ENCODE assay signal across 16 cellular contexts in genomic region chr17:43871947-43872690, GRCh38. TPM values are rescaled to one million over a fixed set of nuclear protein-coding genes. Genes with fewer than 3 reads are reported as not detected.
DNase-seq lines count a peak whose midpoint lies in the region; ATAC-seq and TF ChIP-seq lines count a peak whose summit lies in the region.
"Had no signal": no experiment of that assay in that cellular context is flagged by ENCODE, and none has a peak within 500 bp of the region (broad histone marks: within the 10 kb centered on the region; RNA-seq: fewer than 3 reads in every experiment).

No MANE protein-coding gene starts in this region.

- TF ChIP-seq POLR2A in transverse colon (IDR thresholded peaks at IDR 0.05), result peak; percentile 18

- H3K27ac ChIP-seq in transverse colon, result peak overlapping the region; percentile 66 to 85 (median 75)
- H3K27ac ChIP-seq: gastroesophageal sphincter had no signal

- intact Hi-C loops in transverse colon (cut with DNase I; ENCODE audit: low total_unique reads), result loop anchor here (1.0 kb wide), 1 partner anchor 9 kb away; no protein-coding TSS in a partner anchor

- 40 to 54% methylated on average over 8 to 14 of the region's 14 CpGs for WGBS in transverse colon (ENCODE audit: low coverage in 1 of 2), 2 donors

- H3K4me1 ChIP-seq in adipocyte (ENCODE audit: control insufficient read depth, insufficient read depth, low read length), result peaks cover 7% of the 10 kb centered on the region
- peaks cover 3 to 31% (median 21%) of the 10 kb centered on the region in 4 donors for H3K4me1 ChIP-seq in transverse colon
- H3K4me1 ChIP-seq: gastroesophageal sphincter had no signal

- no peak for TF ChIP-seq CTCF in transverse colon (IDR thresholded peaks at IDR 0.05)

- H3K9ac ChIP-seq in adipocyte (ENCODE audit: low read length), result peak overlapping the region; percentile 33
- H3K9ac ChIP-seq: SK-N-SH had no signal

- no peak for TF ChIP-seq EP300 in transverse colon (IDR thresholded peaks at IDR 0.05; ENCODE audit: low read depth)

- H3K27me3 ChIP-seq in adipocyte (replicated peaks; ENCODE audit: control insufficient read depth, insufficient read depth, low read length) (peaks cover 24% of the 10 kb centered on the region), transverse colon (peaks cover 1% of the 10 kb centered on the region)
- H3K27me3 ChIP-seq: dorsolateral prefrontal cortex had no signal

- in situ Hi-C loops in transverse colon (cut with MboI; ENCODE audit: low pct_ligation_motif_present in 1 of 4, low pct_unique_long_range_greater_than_20kb in 1 of 4, low sequenced_read_pairs in 3 of 4), result no loop called here

- peaks cover 4% of the 10 kb centered on the region for H3K9me3 ChIP-seq in adipocyte (ENCODE audit: control insufficient read depth, low read length)
- H3K9me3 ChIP-seq in transverse colon, result no peaks in the 10 kb centered on the region
- H3K9me3 ChIP-seq: gastroesophageal sphincter, SK-N-SH had no signal

- H3K4me3 ChIP-seq in adipocyte (ENCODE audit: low read length) (peak overlapping the region; percentile 73), transverse colon (peak overlapping the region in 3 of 4 donors; percentile 1 to 40 (median 13))

- DNase-seq in NCI-H146 (lab: John Stamatoyannopoulos, UW) (peak; percentile 49), NCI-H146 treated with DMSO at 0.1 percent for 48 hours (lab: John Stamatoyannopoulos, UW; ENCODE audit: unreplicated experiment) (no peak), adipocyte (ENCODE audit: low read depth) (no peak), kidney tubule cell (ENCODE audit: low spot score) (peak; percentile 9), transverse colon (peak; percentile 82), NCI-H82 (lab: John Stamatoyannopoulos, UW) (no peak)
- no peak for DNase-seq in activated CD8-positive, alpha-beta memory T cell treated with anti-CD3 and anti-CD28 coated beads, Interleukin-2, amount 50 U/mL, for 48 hours
- DNase-seq: activated CD4-positive, CD25-positive, alpha-beta regulatory T cell; amygdala; dorsolateral prefrontal cortex; NCI-H1105; nephron progenitor cell; SK-N-SH had no signal

- no peak for ATAC-seq in GM18861 (IDR thresholded peaks at IDR 0.05; ENCODE audit: unreplicated experiment)
- ATAC-seq: gastroesophageal sphincter had no signal

- H3K36me3 ChIP-seq in adipocyte (ENCODE audit: control insufficient read depth, insufficient read depth, low read length, severe bottlenecking) (no peaks in the 10 kb centered on the region), transverse colon (no peaks in the 10 kb centered on the region)

RNA-seq across cellular contexts. Expression of gene CD300LG, which starts 25.1 kb away (rescaled TPM):
- 10 to 100 TPM in 1 of 4 donors, 1 to 10 TPM in 1, under 1 TPM in 1, not detected in 1; 0.55 to 44.5 (median 1.4) TPM for total RNA-seq in transverse colon
- total RNA-seq: temporal lobe had no signal

RNA-seq across cellular contexts. Expression of gene MPP2, which starts 35.2 kb away (rescaled TPM):
- 1 to 10 TPM; 3.4 to 4.9 (median 4.2) TPM for total RNA-seq in transverse colon

RNA-seq across cellular contexts. Expression of gene MPP3, which starts 39.2 kb away (rescaled TPM):
- 10 to 100 TPM in 1 of 4 donors, 1 to 10 TPM in 3; 6.8 to 10.7 (median 7.5) TPM for total RNA-seq in transverse colon

Comparison
In these comparisons a context has a peak if more than half of its experiments do, and no peak if none do; other contexts are left out.
1. DNase-seq: peak in NCI-H146 (single experiment), kidney tubule cell (single experiment) and transverse colon (single experiment); none in NCI-H146 treated with DMSO at 0.1 percent for 48 hours (single experiment), adipocyte (single experiment), NCI-H82 (single experiment) and activated CD8-positive, alpha-beta memory T cell treated with anti-CD3 and anti-CD28 coated beads, Interleukin-2, amount 50 U/mL, for 48 hours (single experiment).